ENCODE assay signal across 8 cellular contexts in genomic region chr17:75784473-75785015, GRCh38. TPM values are rescaled to one million over a fixed set of nuclear protein-coding genes. Genes with fewer than 3 reads are reported as not detected.
DNase-seq lines count a peak whose midpoint lies in the region; ATAC-seq, FAIRE-seq and TF ChIP-seq lines count a peak whose summit lies in the region.

Gene UNK (plus strand): TSS chr17:75784806. CDS start chr17:75784881, 75 bp downstream.

- H3K27ac Mint-ChIP-seq in chondrocyte (ENCODE audit: unreplicated experiment), result peak within 1 kb of the TSS; percentile 99

- peak within 1 kb of the TSS; percentile 100 for H3K27ac ChIP-seq in kidney (ENCODE audit: low read depth in 2 of 2, low read length in 2 of 2)

- no peak for FAIRE-seq in kidney (lab: Jason Lieb, UNC)

- H3K36me3 ChIP-seq in kidney (ENCODE audit: control insufficient read depth in 1 of 2, insufficient read depth in 2 of 2, low read length in 2 of 2), result no peaks in the 10 kb centered on the region

- peak within 1 kb of the TSS; percentile 84 to 86 for H3K4me3 ChIP-seq in kidney (ENCODE audit: low read length in 2 of 2)

- no peak for TF ChIP-seq CTCF in chondrocyte (IDR thresholded peaks at IDR 0.05)
- TF ChIP-seq CTCF in kidney (IDR thresholded peaks at IDR 0.05; ENCODE audit: borderline replicate concordance, extremely low read depth, insufficient read depth), result no peak

- ATAC-seq in GM19351 (IDR thresholded peaks at IDR 0.05; ENCODE audit: unreplicated experiment), result peak; percentile 55
- ATAC-seq in HG03469 (IDR thresholded peaks at IDR 0.05; ENCODE audit: unreplicated experiment), result peak; percentile 31

- peaks cover 45% of the 10 kb centered on the region for H3K4me1 Mint-ChIP-seq in chondrocyte (ENCODE audit: low read depth)

- H3K9me3 ChIP-seq in kidney (ENCODE audit: control insufficient read depth in 1 of 2, low read length in 2 of 2), result peaks cover 0 to 2% of the 10 kb centered on the region in 2 donors

- H3K36me3 Mint-ChIP-seq in chondrocyte (ENCODE audit: low read depth), result peaks cover 2% of the 10 kb centered on the region

- H3K9me3 Mint-ChIP-seq in chondrocyte (ENCODE audit: low read depth), result no peaks in the 10 kb centered on the region

- peak within 1 kb of the TSS; percentile 83 for H3K4me3 Mint-ChIP-seq in chondrocyte (ENCODE audit: unreplicated experiment)

- H3K9ac ChIP-seq in kidney (ENCODE audit: low read length in 2 of 2), result peak within 1 kb of the TSS; percentile 99

- H3K4me1 ChIP-seq in kidney (ENCODE audit: control insufficient read depth in 1 of 2, insufficient read depth in 1 of 2, low read depth in 1 of 2, low read length in 2 of 2), result peaks cover 14 to 20% of the 10 kb centered on the region in 2 donors

- H3K27me3 Mint-ChIP-seq in chondrocyte (ENCODE audit: low read depth), result no peaks in the 10 kb centered on the region

- DNase-seq in AG20443 (ENCODE audit: low spot score) (peak; percentile 97), NCI-H526 (lab: John Stamatoyannopoulos, UW) (peak; percentile 98 to 99), chondrocyte (ENCODE audit: low spot score) (peak; percentile 98), kidney (peak; percentile 99)
- DNase-seq in activated CD4-positive, alpha-beta T cell treated with anti-CD3 and anti-CD28 coated beads for 4 hours, result peak; percentile 94 to 96
- DNase-seq in stimulated activated CD4-positive, alpha-beta T cell treated with anti-CD3 and anti-CD28 coated beads, Interleukin-12 subunit alpha, Interleukin-12 subunit beta, amount 100 ng/mL, for 48 hours (ENCODE audit: low read depth in 2 of 3, low spot score in 1 of 3), result peak; percentile 89 to 94 (median 91)

- intact Hi-C loops in kidney (cut with DNase I), result no loop called here

RNA-seq across cellular contexts. Expression of gene UNK, which starts in this region (rescaled TPM):
- total RNA-seq in chondrocyte (20.9 to 35.8 TPM (median 21.0 TPM) in 3 replicates), kidney (35.5 TPM)
- polyA plus RNA-seq in kidney (ENCODE audit: insufficient read depth, low read depth, low replicate concordance), result 12.0 TPM

Comparison
In these comparisons a context has a peak if more than half of its experiments do, and no peak if none do; other contexts are left out.
1. Peak in every context shown above with its lines: DNase-seq, ATAC-seq, H3K4me3 ChIP-seq and H3K27ac ChIP-seq.